17 cellular contexts compared by ENCODE assay signal in genomic region chr16:48501516-48502377, GRCh38.
A peak's percentile ranks its signal among the peaks of the same experiment; 100 is the strongest.
DNase-seq lines count a peak whose midpoint lies in the region; ATAC-seq and TF ChIP-seq lines count a peak whose summit lies in the region.
"Had no signal": no experiment of that assay in that cellular context is flagged by ENCODE, and none has a peak within 500 bp of the region (broad histone marks: within the 10 kb centered on the region; RNA-seq: fewer than 3 reads in every experiment).

No MANE protein-coding gene starts in this region.

- H3K4me2 ChIP-seq in mammary epithelial cell (ENCODE audit: insufficient read depth, low read depth, low read length) = no peak overlapping the region

- BruUV-seq in mammary epithelial cell (replicated peaks; lab: Mats Ljungman, UMichigan) = no TSS peak

- H3K4me3 Mint-ChIP-seq in progenitor cell of endocrine pancreas (ENCODE audit: low read depth) = no peak overlapping the region

- in situ Hi-C loops in mammary epithelial cell (cut with MboI; ENCODE audit: low sequenced_read_pairs in 2 of 2) = no loop called here

- H3K36me3 ChIP-seq in mammary epithelial cell (ENCODE audit: insufficient read depth, low read length) = no peaks in the 10 kb centered on the region
- H3K36me3 ChIP-seq: Peyer's patch had no signal

- ATAC-seq in HG03432 (IDR thresholded peaks at IDR 0.05; ENCODE audit: unreplicated experiment) (no peak), HG03469 (IDR thresholded peaks at IDR 0.05; ENCODE audit: unreplicated experiment) (no peak), HG02852 (IDR thresholded peaks at IDR 0.05; ENCODE audit: unreplicated experiment) (no peak)
- ATAC-seq: stimulated activated naive CD8-positive, alpha-beta T cell treated with anti-CD3 and anti-CD28 coated beads, Interleukin-15, Interleukin-2, amounts not matched to agents 100 U/mL and 50 U/mL, for 24 hours had no signal

- dilution Hi-C loops in mammary epithelial cell (cut with HindIII; ENCODE audit: low sequenced_read_pairs) = no loop called here

- peak; percentile 2 for DNase-seq in Jurkat, Clone E6-1 (ENCODE audit: low read depth, low spot score)
- DNase-seq in mammary epithelial cell = no peak
- peak; percentile 67 for DNase-seq in mesenteric fat pad (ENCODE audit: low spot score)
- no peak for DNase-seq in progenitor cell of endocrine pancreas (ENCODE audit: low spot score, unreplicated experiment)
- DNase-seq: AML-193; hypothalamus; left cardiac atrium; NCI-H187 treated with DMSO at 0.1 percent for 48 hours; NCI-H526 treated with DMSO at 0.1 percent for 48 hours; posterior cingulate gyrus; stimulated activated naive CD8-positive, alpha-beta T cell treated with anti-CD3 and anti-CD28 coated beads, Interleukin-15, Interleukin-2, amounts not matched to agents 100 U/mL and 50 U/mL, for 24 hours had no signal

- peak overlapping the region; percentile 52 for H2AFZ ChIP-seq in mammary epithelial cell (ENCODE audit: low read depth, low read length)

- no peaks in the 10 kb centered on the region for H3K27me3 Mint-ChIP-seq in progenitor cell of endocrine pancreas

- TF ChIP-seq CTCF in C4-2B (conservative IDR thresholded peaks at IDR 0.05) (no peak), mammary epithelial cell (conservative IDR thresholded peaks at IDR 0.05 in 1 of 2, IDR thresholded peaks at IDR 0.05 in 1 of 2; ENCODE audit: extremely low read depth in 1 of 2, insufficient read depth in 1 of 2, low read depth in 1 of 2, low read length in 2 of 2) (no peak), progenitor cell of endocrine pancreas (IDR thresholded peaks at IDR 0.05; ENCODE audit: unreplicated experiment) (no peak)

- H3K4me3 ChIP-seq in Jurkat, Clone E6-1 (ENCODE audit: low read length) = no peak overlapping the region
- H3K4me3 ChIP-seq in mammary epithelial cell (replicated peaks in 1 of 3; ENCODE audit: insufficient read depth in 1 of 3, low read depth in 2 of 3, low read length in 3 of 3) = no peak overlapping the region
- H3K4me3 ChIP-seq: Peyer's patch had no signal

- H3K27me3 ChIP-seq in mammary epithelial cell (ENCODE audit: insufficient read depth, low read length) = no peaks in the 10 kb centered on the region
- H3K27me3 ChIP-seq: Peyer's patch had no signal

- WGBS in mammary epithelial cell (ENCODE audit: low coverage, missing lambda C conversion rate) = 34% methylated on average over 12 of the region's 12 CpGs

- no peaks in the 10 kb centered on the region for H3K9me3 ChIP-seq in mammary epithelial cell (replicated peaks; ENCODE audit: insufficient read depth, low read length)
- H3K9me3 ChIP-seq: Peyer's patch had no signal

- H3K36me3 Mint-ChIP-seq in progenitor cell of endocrine pancreas (ENCODE audit: insufficient read depth) = no peaks in the 10 kb centered on the region

- CTCF ChIA-PET in mammary epithelial cell (lab: Charles Lee; ENCODE audit: low non-redundant PET) = no interaction called here

- no peaks in the 10 kb centered on the region for H3K4me1 Mint-ChIP-seq in progenitor cell of endocrine pancreas (ENCODE audit: low read depth)

- no peaks in the 10 kb centered on the region for H3K79me2 ChIP-seq in mammary epithelial cell (ENCODE audit: insufficient read depth, low read length)

- no peak overlapping the region for H3K27ac Mint-ChIP-seq in progenitor cell of endocrine pancreas
- H3K27ac Mint-ChIP-seq: activated T-helper 2 cell treated with anti-CD3 and anti-CD28 coated beads, Interferon-gamma antibody, Interleukin-2, Interleukin-4, amounts not matched to agents 10 μg/mL and 5 μg/mL and 100 μg/mL, durations not matched to agents 14 hours and 24 hours and 36 hours had no signal

- H3K27ac ChIP-seq in C4-2B = 0 out of 2 replicates have a peak overlapping the region, but pooled peaks have one; percentile 74
- no peak overlapping the region for H3K27ac ChIP-seq in mammary epithelial cell (ENCODE audit: insufficient read depth, low read depth, low read length)

- H4K20me1 ChIP-seq in mammary epithelial cell (ENCODE audit: insufficient read depth, low read length) = no peaks in the 10 kb centered on the region

- intact Hi-C loops in mammary epithelial cell (cut with micrococcal nuclease) = no loop called here

- no peaks in the 10 kb centered on the region for H3K4me1 ChIP-seq in mammary epithelial cell (ENCODE audit: insufficient read depth, low read length)

- H3K9me3 Mint-ChIP-seq in progenitor cell of endocrine pancreas (ENCODE audit: low read depth) = no peaks in the 10 kb centered on the region
- H3K9me3 Mint-ChIP-seq: activated T-helper 2 cell treated with anti-CD3 and anti-CD28 coated beads, Interferon-gamma antibody, Interleukin-2, Interleukin-4, amounts not matched to agents 10 μg/mL and 5 μg/mL and 100 μg/mL, durations not matched to agents 14 hours and 24 hours and 36 hours had no signal

- H3K9ac ChIP-seq in mammary epithelial cell (ENCODE audit: insufficient read depth, low read length) = no peak overlapping the region

Comparison
In these comparisons a context has a peak if more than half of its experiments do, and no peak if none do; other contexts are left out.
1. DNase-seq: peak in Jurkat, Clone E6-1 (single experiment) and mesenteric fat pad (single experiment); none in mammary epithelial cell (single experiment) and progenitor cell of endocrine pancreas (single experiment).